Comparison of ENCODE assay signal across 10 cellular contexts in the genomic region with DNA sequence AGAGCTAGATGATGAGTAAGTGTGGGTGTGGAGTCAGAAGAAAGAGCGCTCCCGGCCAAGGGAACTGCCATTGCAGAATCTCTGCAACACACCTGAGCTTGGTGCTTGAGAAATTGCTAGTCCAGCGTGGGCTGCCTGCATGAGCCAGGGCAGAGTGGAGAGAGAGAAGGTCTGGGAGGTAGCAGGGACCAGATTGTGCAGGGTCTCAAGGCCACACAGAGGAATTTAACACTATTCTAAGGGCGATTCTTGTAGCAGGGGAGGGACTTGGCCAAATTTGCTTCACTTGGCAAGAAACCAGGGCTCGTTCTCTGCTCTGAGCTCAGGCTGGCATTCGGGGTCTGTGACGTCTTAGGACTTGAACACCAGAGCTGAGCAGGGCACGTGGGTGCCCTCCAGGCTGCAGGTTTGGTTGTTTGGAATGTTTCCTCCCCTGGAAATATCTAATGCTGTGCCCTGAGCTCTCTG. TPM values are rescaled to one million over a fixed set of nuclear protein-coding genes. Genes with fewer than 3 reads are reported as not detected.
A peak's percentile ranks its signal among the peaks of the same experiment; 100 is the strongest.
DNase-seq lines count a peak whose midpoint lies in the region; ATAC-seq and TF ChIP-seq lines count a peak whose summit lies in the region.
"Had no signal": no experiment of that assay in that cellular context is flagged by ENCODE, and none has a peak within 500 bp of the region (broad histone marks: within the 10 kb centered on the region; RNA-seq: fewer than 3 reads in every experiment).

No MANE protein-coding gene starts in this region.

- no peaks in the 10 kb centered on the region for H3K27me3 ChIP-seq in endodermal cell (ENCODE audit: control insufficient read depth, insufficient read depth, low read length, poor library complexity, severe bottlenecking)

- intact Hi-C loops in activated CD8-positive, alpha-beta T cell treated with anti-CD3 and anti-CD28 coated beads for 36 hours (cut with micrococcal nuclease) = no loop called here

- no peak overlapping the region for H3K9ac ChIP-seq in endodermal cell (ENCODE audit: extremely low read depth, low read length, poor library complexity, severe bottlenecking)

- no peak for TF ChIP-seq CTCF in activated CD8-positive, alpha-beta T cell treated with anti-CD3 and anti-CD28 coated beads for 36 hours (IDR thresholded peaks at IDR 0.05)
- TF ChIP-seq CTCF in foreskin fibroblast (IDR thresholded peaks at IDR 0.05; ENCODE audit: low read depth, low read length) = no peak
- TF ChIP-seq CTCF in endodermal cell (conservative IDR thresholded peaks at IDR 0.05) = no peak

- H3K4me1 ChIP-seq in endodermal cell (ENCODE audit: control insufficient read depth, insufficient read depth, low read length) = no peaks in the 10 kb centered on the region

- H3K36me3 ChIP-seq in endodermal cell (ENCODE audit: control insufficient read depth, insufficient read depth, low read length) = no peaks in the 10 kb centered on the region

- ATAC-seq in GM18511 (IDR thresholded peaks at IDR 0.05; ENCODE audit: unreplicated experiment) = peak; percentile 3
- ATAC-seq in activated CD8-positive, alpha-beta T cell treated with anti-CD3 and anti-CD28 coated beads for 36 hours = no peak
- ATAC-seq in GM21723 (IDR thresholded peaks at IDR 0.05; ENCODE audit: unreplicated experiment) = no peak

- no peak overlapping the region for H3K27ac ChIP-seq in endodermal cell (ENCODE audit: low read depth, low read length)

- no peaks in the 10 kb centered on the region for H3K9me3 ChIP-seq in endodermal cell (ENCODE audit: control insufficient read depth, low read length)

- H3K9me3 Mint-ChIP-seq in activated CD8-positive, alpha-beta T cell treated with anti-CD3 and anti-CD28 coated beads for 36 hours = no peaks in the 10 kb centered on the region
- H3K9me3 Mint-ChIP-seq in endodermal cell = no peaks in the 10 kb centered on the region

- CTCF ChIA-PET in activated CD8-positive, alpha-beta T cell treated with anti-CD3 and anti-CD28 coated beads for 36 hours (lab: Charles Lee) = interaction anchor here (3.6 to 4.4 kb wide), 2 partner anchors 54 to 82 kb away, joined by 16 to 30 read pairs; partner anchors contain the start of genes ADNP and BCAS4

- peak overlapping the region; percentile 6 for H3K27ac Mint-ChIP-seq in activated CD8-positive, alpha-beta T cell treated with anti-CD3 and anti-CD28 coated beads for 36 hours
- H3K27ac Mint-ChIP-seq in endodermal cell = no peak overlapping the region

- POLR2A ChIA-PET in activated CD8-positive, alpha-beta T cell treated with anti-CD3 and anti-CD28 coated beads for 36 hours (lab: Charles Lee) = interaction anchor here (1.2 to 1.6 kb wide), 2 partner anchors 20 to 109 kb away, joined by 3 read pairs; no protein-coding TSS in a partner anchor

- no peak for DNase-seq in activated CD8-positive, alpha-beta T cell treated with anti-CD3 and anti-CD28 coated beads for 36 hours
- DNase-seq in foreskin fibroblast (peak; percentile 28 to 66), pons (ENCODE audit: low spot score) (peak; percentile 8), SHP77 (lab: John Stamatoyannopoulos, UW) (no peak), endodermal cell (no peak), HT-29 (ENCODE audit: low spot score) (no peak)
- DNase-seq: DND-41; stimulated activated CD4-positive, alpha-beta T cell treated with anti-CD3 and anti-CD28 coated beads, Interleukin-1b, Interleukin-23, amount 100 ng/mL, for 48 hours had no signal

- no peak overlapping the region for H3K4me3 Mint-ChIP-seq in activated CD8-positive, alpha-beta T cell treated with anti-CD3 and anti-CD28 coated beads for 36 hours
- H3K4me3 Mint-ChIP-seq in endodermal cell = no peak overlapping the region

- no peaks in the 10 kb centered on the region for H3K36me3 Mint-ChIP-seq in activated CD8-positive, alpha-beta T cell treated with anti-CD3 and anti-CD28 coated beads for 36 hours (ENCODE audit: low read depth)
- no peaks in the 10 kb centered on the region for H3K36me3 Mint-ChIP-seq in endodermal cell (ENCODE audit: low read depth)

- no peaks in the 10 kb centered on the region for H3K27me3 Mint-ChIP-seq in activated CD8-positive, alpha-beta T cell treated with anti-CD3 and anti-CD28 coated beads for 36 hours
- no peaks in the 10 kb centered on the region for H3K27me3 Mint-ChIP-seq in endodermal cell (ENCODE audit: insufficient read depth)

- peaks cover 29% of the 10 kb centered on the region for H3K4me1 Mint-ChIP-seq in activated CD8-positive, alpha-beta T cell treated with anti-CD3 and anti-CD28 coated beads for 36 hours (ENCODE audit: low read depth)
- peaks cover 21% of the 10 kb centered on the region for H3K4me1 Mint-ChIP-seq in endodermal cell

- H3K4me3 ChIP-seq in foreskin fibroblast (ENCODE audit: low read depth in 1 of 2, low read length in 2 of 2) = no peak overlapping the region
- no peak overlapping the region for H3K4me3 ChIP-seq in endodermal cell (ENCODE audit: low read length)

- 81 to 86% methylated on average over 8 of the region's 8 CpGs for WGBS in endodermal cell (ENCODE audit: insufficient coverage in 1 of 2, insufficient read length in 1 of 2), 2 experiments

RNA-seq across cellular contexts. Expression of gene BCAS4, which starts 53.5 kb away (rescaled TPM):
- 10 to 100 TPM; 27.3 to 31.7 TPM for total RNA-seq in activated CD8-positive, alpha-beta T cell treated with anti-CD3 and anti-CD28 coated beads for 36 hours
- total RNA-seq in endodermal cell = 10 to 100 TPM in 1 of 2 donors, 1 to 10 TPM in 1; 9.5 to 25.2 TPM
- 10.0 TPM for polyA plus RNA-seq in endodermal cell (2013, experiment 1 of 2)
- polyA plus RNA-seq in endodermal cell (2013, experiment 2 of 2) = 10.5 TPM
- total RNA-seq in HT-29 (2014; rRNA removed; shearing (Covaris generic)) = 4.4 and 14.8 TPM in 2 replicates

Comparison
In these comparisons a context has a peak if more than half of its experiments do, and no peak if none do; other contexts are left out.
1. DNase-seq: peak in foreskin fibroblast (2 of 2) and pons (single experiment); none in activated CD8-positive, alpha-beta T cell treated with anti-CD3 and anti-CD28 coated beads for 36 hours (single experiment), SHP77 (0 of 2), endodermal cell (single experiment) and HT-29 (single experiment).